Comparison of ENCODE assay signal across 9 cellular contexts in genomic region chr9:124242331-124243194, GRCh38. TPM values are rescaled to one million over a fixed set of nuclear protein-coding genes. Genes with fewer than 3 reads are reported as not detected.
DNase-seq lines count a peak whose midpoint lies in the region; ATAC-seq and TF ChIP-seq lines count a peak whose summit lies in the region.
"Had no signal": no experiment of that assay in that cellular context is flagged by ENCODE, and none has a peak within 500 bp of the region (broad histone marks: within the 10 kb centered on the region; RNA-seq: fewer than 3 reads in every experiment).

No MANE protein-coding gene starts in this region.

- peaks cover 8% of the 10 kb centered on the region for H3K27me3 Mint-ChIP-seq in mesothelial cell of epicardium (ENCODE audit: low read depth)

- DNase-seq in Right ventricle myocardium superior, result peak; percentile 52
- no peak for DNase-seq in right atrium auricular region (ENCODE audit: low spot score)
- peak; percentile 71 for DNase-seq in colonic mucosa
- no peak for DNase-seq in mesothelial cell of epicardium (ENCODE audit: low spot score in 2 of 2, unreplicated experiment in 2 of 2)
- DNase-seq in DMS53 treated with DMSO at 0.1 percent for 48 hours (lab: John Stamatoyannopoulos, UW; ENCODE audit: unreplicated experiment), result no peak
- no peak for DNase-seq in activated T-cell treated with anti-CD3 and anti-CD28 coated beads, Interleukin-2, amount 50 U/mL, for 1 hour

- H3K4me1 ChIP-seq in right atrium auricular region (peaks cover 0 to 12% of the 10 kb centered on the region in 2 donors), colonic mucosa (peaks cover 19% of the 10 kb centered on the region)
- H3K4me1 ChIP-seq: SJSA1 had no signal

- H3K9me3 Mint-ChIP-seq in mesothelial cell of epicardium, result no peaks in the 10 kb centered on the region

- peak; percentile 74 for ATAC-seq in Right ventricle myocardium superior (ENCODE audit: poor library complexity)
- no peak for ATAC-seq in HG02610 (IDR thresholded peaks at IDR 0.05; ENCODE audit: unreplicated experiment)
- ATAC-seq in GM19351 (IDR thresholded peaks at IDR 0.05; ENCODE audit: unreplicated experiment), result no peak

- TF ChIP-seq CTCF in right atrium auricular region (IDR thresholded peaks at IDR 0.05) (no peak), colonic mucosa (IDR thresholded peaks at IDR 0.05) (no peak), mesothelial cell of epicardium (IDR thresholded peaks at IDR 0.05; ENCODE audit: unreplicated experiment) (no peak)

- H3K9ac ChIP-seq in colonic mucosa (ENCODE audit: low read depth in 2 of 2, low read length in 2 of 2), result peak overlapping the region in 1 of 2 donors; percentile 42

- H3K36me3 ChIP-seq in right atrium auricular region (no peaks in the 10 kb centered on the region), colonic mucosa (no peaks in the 10 kb centered on the region)
- H3K36me3 ChIP-seq: SJSA1 had no signal

- H3K36me3 Mint-ChIP-seq in mesothelial cell of epicardium, result no peaks in the 10 kb centered on the region

- intact Hi-C loops in Right ventricle myocardium superior (cut with DNase I) (no loop called here), colonic mucosa (cut with DNase I) (no loop called here)

- H3K4me3 ChIP-seq in right atrium auricular region, result peak overlapping the region in 1 of 2 donors; percentile 33
- peak overlapping the region; percentile 18 for H3K4me3 ChIP-seq in colonic mucosa
- H3K4me3 ChIP-seq: SJSA1 had no signal

- H3K27me3 ChIP-seq in right atrium auricular region (no peaks in the 10 kb centered on the region), colonic mucosa (no peaks in the 10 kb centered on the region)
- H3K27me3 ChIP-seq: SJSA1 had no signal

- peaks cover 10% of the 10 kb centered on the region for H3K4me1 Mint-ChIP-seq in mesothelial cell of epicardium

- peak overlapping the region; percentile 36 for H3K4me3 Mint-ChIP-seq in mesothelial cell of epicardium

- no peaks in the 10 kb centered on the region for H3K9me3 ChIP-seq in right atrium auricular region
- no peaks in the 10 kb centered on the region for H3K9me3 ChIP-seq in colonic mucosa
- H3K9me3 ChIP-seq: SJSA1 had no signal

- H3K27ac ChIP-seq in right atrium auricular region (no peak overlapping the region), colonic mucosa (peak overlapping the region; percentile 71)
- H3K27ac ChIP-seq: SJSA1 had no signal

- peak overlapping the region; percentile 87 for H3K27ac Mint-ChIP-seq in mesothelial cell of epicardium

RNA-seq across cellular contexts. Expression of gene NEK6, which starts 15.2 kb away (rescaled TPM):
- 10.3 TPM for total RNA-seq in Right ventricle myocardium superior
- total RNA-seq in right atrium auricular region, result 1 to 10 TPM; 9.2 to 9.7 TPM
- 10 to 100 TPM; 77.8 to 83.4 TPM for total RNA-seq in colonic mucosa
- total RNA-seq in mesothelial cell of epicardium, result 40.5 to 45.5 TPM (median 42.9 TPM) in 3 replicates

Comparison
In these comparisons a context has a peak if more than half of its experiments do, and no peak if none do; other contexts are left out.
1. DNase-seq: peak in Right ventricle myocardium superior (single experiment) and colonic mucosa (single experiment); none in right atrium auricular region (single experiment), mesothelial cell of epicardium (0 of 2), DMS53 treated with DMSO at 0.1 percent for 48 hours (single experiment) and activated T-cell treated with anti-CD3 and anti-CD28 coated beads, Interleukin-2, amount 50 U/mL, for 1 hour (single experiment).